8 cellular contexts compared by ENCODE assay signal in the genomic region with DNA sequence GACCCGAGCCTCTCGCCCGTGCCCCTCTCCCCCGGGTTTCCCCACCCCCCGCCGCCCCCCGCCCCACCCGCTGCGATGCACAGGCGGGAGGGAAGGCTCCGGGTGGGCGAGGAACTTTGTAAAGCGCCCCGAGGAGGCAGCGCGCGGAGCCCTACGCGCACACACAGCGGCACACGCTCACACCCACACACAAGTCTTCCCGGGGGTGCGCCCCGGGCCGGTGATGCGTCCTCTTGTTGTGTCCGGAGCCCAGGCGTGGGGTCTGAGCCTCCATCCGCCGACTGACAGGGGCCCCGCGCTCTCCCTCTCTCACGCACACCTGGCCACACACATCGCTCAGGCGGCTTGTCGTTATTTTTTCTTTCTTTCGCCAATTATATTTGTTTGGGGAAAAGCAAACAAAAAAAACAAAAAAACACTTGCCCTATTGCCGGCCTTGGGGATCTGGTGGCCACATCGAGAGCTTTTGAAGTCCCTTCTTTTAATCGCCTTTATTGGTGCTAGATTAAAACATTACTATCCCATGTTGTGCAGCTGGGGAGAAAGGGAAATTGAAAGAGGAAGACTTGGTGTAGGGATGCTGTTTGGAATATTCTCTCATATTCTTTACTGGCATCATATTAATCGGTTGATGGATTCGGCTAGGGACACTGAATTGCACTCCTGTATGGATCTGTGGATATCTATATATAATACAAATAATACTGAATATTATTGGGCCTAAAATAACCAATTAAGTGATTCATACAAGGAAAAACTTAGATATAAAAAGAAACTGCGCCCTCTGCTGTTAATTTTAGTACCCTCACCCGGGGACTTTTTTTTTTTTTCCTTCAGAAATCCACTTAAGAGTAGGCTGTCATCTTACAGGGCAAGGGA. TPM values are rescaled to one million over a fixed set of nuclear protein-coding genes. Genes with fewer than 3 reads are reported as not detected.
DNase-seq lines count a peak whose midpoint lies in the region; ATAC-seq, FAIRE-seq and TF ChIP-seq lines count a peak whose summit lies in the region.

No MANE protein-coding gene starts in this region.

- peak; percentile 48 for TF ChIP-seq RAD21 in IMR-90 (IDR thresholded peaks at IDR 0.05; ENCODE audit: low read length)

- no peaks in the 10 kb centered on the region for H3K79me1 ChIP-seq in IMR-90 (ENCODE audit: low read depth in 1 of 2, low read length in 2 of 2)

- no peak overlapping the region for H4K8ac ChIP-seq in IMR-90 (ENCODE audit: low read depth in 2 of 2, low read length in 2 of 2)

- H3K27ac Mint-ChIP-seq in MCF 10A (ENCODE audit: low read depth, unreplicated experiment): no peak overlapping the region

- peaks cover 26% of the 10 kb centered on the region for H3K4me1 Mint-ChIP-seq in MCF 10A (ENCODE audit: insufficient read depth, unreplicated experiment)

- TF ChIP-seq POLR2A in GM18505 (IDR thresholded peaks at IDR 0.05; ENCODE audit: borderline replicate concordance, extremely low read depth, insufficient read depth, insufficient read length) (no peak), IMR-90 (IDR thresholded peaks at IDR 0.05; ENCODE audit: low read depth, low read length) (no peak), sigmoid colon (IDR thresholded peaks at IDR 0.05) (no peak)

- H2BK5ac ChIP-seq in IMR-90 (ENCODE audit: low read depth, low read length, poor library complexity, severe bottlenecking): no peak overlapping the region

- no peaks in the 10 kb centered on the region for H3K36me3 Mint-ChIP-seq in MCF 10A (ENCODE audit: insufficient read depth, unreplicated experiment)

- no peak overlapping the region for H2BK120ac ChIP-seq in IMR-90 (ENCODE audit: low read depth, low read length)

- DNase-seq in AML-193 (lab: John Stamatoyannopoulos, UW) (peak; percentile 8 to 9), IMR-90 (peak; percentile 50), RCC 7860 (ENCODE audit: low spot score) (peak; percentile 36), MCF 10A (ENCODE audit: unreplicated experiment) (peak; percentile 55), sigmoid colon (no peak)

- H4K20me1 ChIP-seq in IMR-90 (ENCODE audit: insufficient read depth, low read length): no peaks in the 10 kb centered on the region

- no peak overlapping the region for H3K56ac ChIP-seq in IMR-90 (ENCODE audit: extremely low read depth, insufficient read depth, low read length)

- H3K36me3 ChIP-seq in IMR-90 (ENCODE audit: control insufficient read depth, insufficient read depth, low read length) (no peaks in the 10 kb centered on the region), iPS-20b (ENCODE audit: insufficient read depth, low read depth, low read length) (no peaks in the 10 kb centered on the region), sigmoid colon (no peaks in the 10 kb centered on the region)

- in situ Hi-C loops in IMR-90 (cut with MboI; ENCODE audit: low sequenced_read_pairs): no loop called here

- no peak overlapping the region for H4K91ac ChIP-seq in IMR-90 (ENCODE audit: insufficient read depth, low read depth, low read length)

- dilution Hi-C loops in IMR-90 (cut with HindIII; ENCODE audit: low sequenced_read_pairs, unreplicated experiment): no loop called here

- no peak overlapping the region for H3K14ac ChIP-seq in IMR-90 (replicated peaks; ENCODE audit: low read depth, low read length)

- peak overlapping the region; percentile 96 for H3K4me2 ChIP-seq in IMR-90 (ENCODE audit: low read depth, low read length)

- 0 out of 2 replicates have a peak overlapping the region, but pooled peaks have one; percentile 67 for H3K23ac ChIP-seq in IMR-90 (ENCODE audit: low read depth, low read length)

- peak; percentile 57 for ATAC-seq in GM18505 (IDR thresholded peaks at IDR 0.05; ENCODE audit: unreplicated experiment)
- peak; percentile 50 for ATAC-seq in IMR-90 (ENCODE audit: low read depth)
- ATAC-seq in GM19324 (IDR thresholded peaks at IDR 0.05; ENCODE audit: low FRiP score, unreplicated experiment): no peak

- peak overlapping the region; percentile 81 for H2AFZ ChIP-seq in IMR-90 (replicated peaks; ENCODE audit: low read length, poor library complexity)

- H3K4me3 Mint-ChIP-seq in MCF 10A (ENCODE audit: unreplicated experiment): peak overlapping the region; percentile 76

- 0% methylated on average over 1 of the region's 44 CpGs; no CpG with 5 or more reads in 1 of the 2 experiments for WGBS in IMR-90 (ENCODE audit: extremely low coverage in 2 of 2, insufficient read length in 1 of 2), 2 experiments
- 1% methylated on average over 44 of the region's 44 CpGs for WGBS in sigmoid colon, 2 donors

- BruUV-seq in IMR-90 (replicated peaks; lab: Mats Ljungman, UMichigan) (no TSS peak), MCF 10A (replicated peaks; lab: Mats Ljungman, UMichigan) (no TSS peak)

- H3K27me3 Mint-ChIP-seq in MCF 10A (ENCODE audit: insufficient read depth, unreplicated experiment): no peaks in the 10 kb centered on the region

- CTCF ChIA-PET in IMR-90 (lab: Yijun Ruan, JAX): interaction anchor here (0.7 to 1.3 kb wide), 3 partner anchors 34 to 206 kb away, joined by 3 to 5 read pairs (median 3); no protein-coding TSS in a partner anchor
- CTCF ChIA-PET in MCF 10A (lab: Yijun Ruan, JAX): interaction anchor here (0.5 to 2.0 kb wide), 42 partner anchors 10 to 1352 kb away, joined by 3 to 13 read pairs (median 3); no protein-coding TSS in a partner anchor

- FAIRE-seq in RCC 7860 (lab: Jason Lieb, UNC): peak; percentile 90

- H3K27ac ChIP-seq in IMR-90 (ENCODE audit: insufficient read depth, low read length): no peak overlapping the region
- H3K27ac ChIP-seq in iPS-20b (ENCODE audit: low read length): no peak overlapping the region
- peak overlapping the region in 3 of 4 donors; percentile 49 to 73 (median 68) for H3K27ac ChIP-seq in sigmoid colon

- peaks cover 5% of the 10 kb centered on the region; the same call in 1 of the 2 replicates for H3K27me3 ChIP-seq in IMR-90 (ENCODE audit: control insufficient read depth, insufficient read depth, low read length)
- H3K27me3 ChIP-seq in iPS-20b (ENCODE audit: insufficient read depth, low read length): peaks cover 25% of the 10 kb centered on the region
- H3K27me3 ChIP-seq in sigmoid colon: no peaks in the 10 kb centered on the region

- no peak overlapping the region for H2BK20ac ChIP-seq in IMR-90 (ENCODE audit: low read depth, low read length)

- no peak overlapping the region for H3K4ac ChIP-seq in IMR-90 (ENCODE audit: low read depth, low read length)

- H3K4me3 ChIP-seq in IMR-90 (ENCODE audit: insufficient read depth, low read depth, low read length) (peak overlapping the region; percentile 46), iPS-20b (ENCODE audit: low read length) (peak overlapping the region; percentile 81), sigmoid colon (peak overlapping the region; percentile 58 to 73 (median 68))

- H2AK5ac ChIP-seq in IMR-90 (ENCODE audit: low read depth, low read length): no peak overlapping the region

- TF ChIP-seq CTCF in IMR-90 (conservative IDR thresholded peaks at IDR 0.05; ENCODE audit: low read depth, low read length) (peak; percentile 65), MCF 10A (IDR thresholded peaks at IDR 0.05; ENCODE audit: unreplicated experiment) (peak; percentile 47), sigmoid colon (IDR thresholded peaks at IDR 0.05) (peak; percentile 20 to 71 (median 38))

- no peak overlapping the region for H3K9ac ChIP-seq in IMR-90 (ENCODE audit: low read depth, low read length)
- no peak overlapping the region for H3K9ac ChIP-seq in iPS-20b (ENCODE audit: low read depth, low read length)

- intact Hi-C loops in IMR-90 (cut with micrococcal nuclease) (loop anchor here (2.0 to 5.0 kb wide), 2 partner anchors 85 to 1119 kb away; a partner anchor contains a TSS), MCF 10A (cut with micrococcal nuclease) (loop anchor here (1.0 to 10.0 kb wide), 6 partner anchors 85 to 1349 kb away; a partner anchor contains a TSS), sigmoid colon (cut with DNase I) (loop anchor here (2.0 to 5.0 kb wide), 3 partner anchors 85 to 611 kb away; a partner anchor contains a TSS)

- no peak overlapping the region for H3K18ac ChIP-seq in IMR-90 (ENCODE audit: low read depth, low read length)

- no peaks in the 10 kb centered on the region for H3K9me3 Mint-ChIP-seq in MCF 10A (ENCODE audit: unreplicated experiment)

- TF ChIP-seq EP300 in sigmoid colon (IDR thresholded peaks at IDR 0.05): no peak

- no peaks in the 10 kb centered on the region for H3K9me3 ChIP-seq in IMR-90 (ENCODE audit: control insufficient read depth, insufficient read depth, low read length)
- H3K9me3 ChIP-seq in iPS-20b (ENCODE audit: insufficient read depth, low read depth, low read length): no peaks in the 10 kb centered on the region
- H3K9me3 ChIP-seq in sigmoid colon: peaks cover 0 to 2% (median 0%) of the 10 kb centered on the region in 4 donors

- H3K4me1 ChIP-seq in IMR-90 (ENCODE audit: control insufficient read depth, insufficient read depth, low read length) (no peaks in the 10 kb centered on the region), iPS-20b (ENCODE audit: insufficient read depth, low read length) (peaks cover 11% of the 10 kb centered on the region; the same call in 1 of the 2 replicates), sigmoid colon (peaks cover 0 to 21% (median 15%) of the 10 kb centered on the region in 4 donors)

- H4K5ac ChIP-seq in IMR-90 (ENCODE audit: low read depth, low read length): no peak overlapping the region

- POLR2A ChIA-PET in IMR-90 (lab: Charles Lee; ENCODE audit: unreplicated experiment) (interaction anchor here (0.5 kb wide), 1 partner anchor 487 kb away, joined by 3 read pairs; no protein-coding TSS in a partner anchor), MCF 10A (lab: Yijun Ruan, JAX) (interaction anchor here (0.7 kb wide), 2 partner anchors 12 to 85 kb away, joined by 3 read pairs; a partner anchor contains a TSS)

- no peaks in the 10 kb centered on the region for H3K9me1 ChIP-seq in IMR-90 (ENCODE audit: insufficient read depth, low read length)

- H2AK9ac ChIP-seq in IMR-90 (replicated peaks; ENCODE audit: low read depth, low read length, poor library complexity): no peak overlapping the region

- no peak overlapping the region for H2BK15ac ChIP-seq in IMR-90 (ENCODE audit: low read depth, low read length)

TF ChIP-seq in IMR-90, 13 proteins besides CTCF, POLR2A, EP300 and RAD21:
- peak; percentile 64 for TF ChIP-seq SMC3 (IDR thresholded peaks at IDR 0.05; ENCODE audit: low read depth, low read length)
- no peak for TF ChIP-seq RFX5 (IDR thresholded peaks at IDR 0.05; ENCODE audit: low read depth, low read length)
- no peak for TF ChIP-seq CEBPB (IDR thresholded peaks at IDR 0.05; ENCODE audit: low read depth, low read length)
- TF ChIP-seq RCOR1 (IDR thresholded peaks at IDR 0.05; ENCODE audit: insufficient replicate concordance, low read length): no peak
TF ChIP-seq in IMR-90: peak in this region for 1.

RNA-seq across cellular contexts. Expression of a gene that starts 0.9 kb away (rescaled TPM):
- total RNA-seq in IMR-90 (2012; rRNA removed): 2.3 and 2.8 TPM in 2 replicates
- polyA plus RNA-seq in IMR-90 (2012; rRNA removed): 0.95 and 1.2 TPM in 2 replicates
- polyA plus RNA-seq in IMR-90 (2012; cell fraction: cytosol; rRNA removed): 0.36 and 0.55 TPM in 2 replicates
- polyA plus RNA-seq in IMR-90 (2012; cell fraction: nucleus; rRNA removed; ENCODE audit: low replicate concordance): 0.40 and 1.1 TPM in 2 replicates
- total RNA-seq in MCF 10A (2022): 0.44 TPM in 1 of 2 replicates, not detected in the other
- total RNA-seq in sigmoid colon: 10 to 100 TPM in 3 of 4 donors, 1 to 10 TPM in 1; 8.6 to 32.5 (median 14.1) TPM
- polyA plus RNA-seq in sigmoid colon: under 1 TPM in 2 of 3 donors, not detected in 1; under 0.01 to 0.73 TPM

Comparison
In these comparisons a context has a peak if more than half of its experiments do, and no peak if none do; other contexts are left out.
1. H3K27ac ChIP-seq: peak in sigmoid colon (3 of 4); none in IMR-90 (single experiment) and iPS-20b (single experiment).
2. Peak in every context shown above with its lines, with median percentiles within 50 percentile points of each other: H3K4me3 ChIP-seq and CTCF ChIP-seq.